Comparison of ENCODE assay signal across 7 cellular contexts in the genomic region with DNA sequence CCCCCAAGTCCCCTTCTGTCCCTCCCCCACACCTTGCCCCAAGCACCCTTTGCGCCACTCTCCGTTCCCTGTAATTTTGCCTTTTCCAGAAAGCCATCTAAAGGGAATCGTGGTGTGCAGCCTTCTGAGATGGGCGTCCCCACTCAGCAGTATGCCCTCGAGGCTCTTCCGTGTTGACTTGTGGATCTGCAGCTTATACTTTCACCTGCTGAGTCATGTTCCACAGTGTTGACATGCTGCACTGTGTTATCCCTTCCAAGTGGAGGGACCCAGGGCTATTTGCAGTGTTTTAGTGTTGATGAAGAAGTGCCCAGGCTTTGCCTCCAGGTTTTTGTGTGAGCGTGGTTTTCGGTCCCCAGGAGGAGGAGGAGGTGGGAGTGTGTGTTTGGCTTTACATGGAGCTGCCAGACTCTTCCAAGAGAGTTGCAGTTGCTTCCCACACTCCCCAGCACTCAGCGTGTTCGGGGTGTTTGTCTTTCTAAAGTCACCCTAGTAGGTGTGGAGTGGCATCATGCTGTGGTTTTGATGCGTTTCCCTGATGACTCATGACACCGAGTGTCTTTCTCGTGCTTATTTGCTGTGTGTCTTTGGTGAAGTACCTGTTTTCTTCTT. TPM values are rescaled to one million over a fixed set of nuclear protein-coding genes. Genes with fewer than 3 reads are reported as not detected.
DNase-seq lines count a peak whose midpoint lies in the region; ATAC-seq and TF ChIP-seq lines count a peak whose summit lies in the region.

No MANE protein-coding gene starts in this region.

- H4K20me1 ChIP-seq in H9 (ENCODE audit: control insufficient read depth, insufficient read depth, insufficient read length) = no peaks in the 10 kb centered on the region

- H3K4ac ChIP-seq in H9 (ENCODE audit: low read depth, low read length) = no peak overlapping the region

- no peak overlapping the region for H3K9ac ChIP-seq in H9 (ENCODE audit: extremely low read depth, insufficient read length, low read length)

- WGBS in H9 (ENCODE audit: extremely low coverage, insufficient read length, low lambda C conversion rate) = no CpG with 5 or more reads among the region's 13 CpGs

- peaks cover 43% of the 10 kb centered on the region for H3K36me3 ChIP-seq in MG63

- H2BK5ac ChIP-seq in H9 (ENCODE audit: insufficient read length, low read length) = no peak overlapping the region

- H3K27ac Mint-ChIP-seq in stimulated activated memory B cell treated with anti-CD40 and anti-IgM and Interleukin-4, amounts not matched to agents 10 μg/mL and 1 μg/mL and 100 μg/mL, for 72 hours = peak overlapping the region; percentile 63
- peak overlapping the region in 1 of 3 experiments; percentile 5; a peak in 2 of 7 replicates for H3K27ac Mint-ChIP-seq in H9

- no peak overlapping the region for H4K91ac ChIP-seq in H9 (ENCODE audit: insufficient read length, low read depth, low read length)

- no peak overlapping the region for H3K14ac ChIP-seq in H9 (ENCODE audit: insufficient read depth, low read length)

- H3T11ph ChIP-seq in H9 (ENCODE audit: low read length) = no peak overlapping the region

- no peak overlapping the region for H2BK15ac ChIP-seq in H9 (ENCODE audit: low read depth, low read length)

- no peak overlapping the region for H2AK5ac ChIP-seq in H9 (ENCODE audit: insufficient read length, low read length)

- no peak overlapping the region for H4K5ac ChIP-seq in H9 (ENCODE audit: insufficient read length, low read depth, low read length)

- H3K56ac ChIP-seq in H9 (ENCODE audit: insufficient read length, low read depth, low read length) = no peak overlapping the region

- in situ Hi-C loops in GM13977 (cut with MboI; ENCODE audit: low pct_unique_long_range_greater_than_20kb, low sequenced_read_pairs, unreplicated experiment) = no loop called here

- no peak overlapping the region for H4K8ac ChIP-seq in H9 (replicated peaks; ENCODE audit: insufficient read length, low read depth, low read length)

- no peak overlapping the region for H3K18ac ChIP-seq in H9 (ENCODE audit: insufficient read length, low read depth, low read length)

- H3K4me3 Mint-ChIP-seq in stimulated activated memory B cell treated with anti-CD40 and anti-IgM and Interleukin-4, amounts not matched to agents 10 μg/mL and 1 μg/mL and 100 μg/mL, for 72 hours = no peak overlapping the region
- no peak overlapping the region for H3K4me3 Mint-ChIP-seq in H9

- H2AFZ ChIP-seq in H9 (ENCODE audit: low read length) = no peak overlapping the region

- no peaks in the 10 kb centered on the region for H3K23me2 ChIP-seq in H9 (ENCODE audit: insufficient read length, low read depth, low read length, poor library complexity, severe bottlenecking)

- H3K4me1 Mint-ChIP-seq in stimulated activated memory B cell treated with anti-CD40 and anti-IgM and Interleukin-4, amounts not matched to agents 10 μg/mL and 1 μg/mL and 100 μg/mL, for 72 hours = peaks cover 44% of the 10 kb centered on the region
- peaks cover 0 to 14% of the 10 kb centered on the region in 2 experiments; a peak in 2 of 4 replicates for H3K4me1 Mint-ChIP-seq in H9

- H3K23ac ChIP-seq in H9 (ENCODE audit: insufficient read length, low read depth, low read length) = no peak overlapping the region

- no peak overlapping the region for H2BK20ac ChIP-seq in H9 (ENCODE audit: low read depth, low read length, poor library complexity, severe bottlenecking)

- H2BK120ac ChIP-seq in H9 (ENCODE audit: low read depth, low read length, poor library complexity, severe bottlenecking) = no peak overlapping the region

- H2BK12ac ChIP-seq in H9 (ENCODE audit: insufficient read length, low read depth, low read length) = no peak overlapping the region

- no peak for ATAC-seq in stimulated activated memory B cell treated with anti-CD40 and anti-IgM and Interleukin-4, amounts not matched to agents 10 μg/mL and 1 μg/mL and 100 μg/mL, for 72 hours
- no peak for ATAC-seq in HG02870 (IDR thresholded peaks at IDR 0.05; ENCODE audit: unreplicated experiment)

- H3K27ac ChIP-seq in H9 (ENCODE audit: insufficient read length, low read depth, low read length) = no peak overlapping the region

- no peak overlapping the region for H3K4me3 ChIP-seq in MG63

- DNase-seq in MG63 = peak; percentile 37
- DNase-seq in activated CD4-positive, alpha-beta T cell treated with anti-CD3 and anti-CD28 coated beads, Interleukin-2, amount 50 U/mL, for 48 hours = peak; percentile 19 to 36
- DNase-seq in glomerular visceral epithelial cell (ENCODE audit: extremely low spot score) = peak; percentile 9
- DNase-seq in GM13977 (ENCODE audit: low spot score) = no peak
- no peak for DNase-seq in H9

- H3K4me1 ChIP-seq in H9 (ENCODE audit: insufficient read depth, low read length) = no peaks in the 10 kb centered on the region

- H3K79me2 ChIP-seq in H9 (ENCODE audit: insufficient read depth, low read length) = 0 out of 2 replicates have a peak, but pooled peaks cover 2% of the 10 kb centered on the region

- H3K4me2 ChIP-seq in H9 (ENCODE audit: insufficient read depth, insufficient read length, low read length) = no peak overlapping the region

- H3K36me3 Mint-ChIP-seq in stimulated activated memory B cell treated with anti-CD40 and anti-IgM and Interleukin-4, amounts not matched to agents 10 μg/mL and 1 μg/mL and 100 μg/mL, for 72 hours = peaks cover 72% of the 10 kb centered on the region
- peaks cover 23 to 69% (median 62%) of the 10 kb centered on the region in 3 experiments for H3K36me3 Mint-ChIP-seq in H9 (ENCODE audit: insufficient read depth in 1 of 3, low read depth in 3 of 3)

- TF ChIP-seq CTCF in GM13977 (IDR thresholded peaks at IDR 0.05; ENCODE audit: extremely low read depth, insufficient read depth, missing control alignments) (no peak), H9 (conservative IDR thresholded peaks at IDR 0.05) (no peak)

- H3K27me3 Mint-ChIP-seq in stimulated activated memory B cell treated with anti-CD40 and anti-IgM and Interleukin-4, amounts not matched to agents 10 μg/mL and 1 μg/mL and 100 μg/mL, for 72 hours = no peaks in the 10 kb centered on the region
- H3K27me3 Mint-ChIP-seq in H9 (ENCODE audit: low read depth) = no peaks in the 10 kb centered on the region

- H3K9me3 ChIP-seq in MG63 (no peaks in the 10 kb centered on the region), H9 (ENCODE audit: control insufficient read depth, low read depth, low read length) (no peaks in the 10 kb centered on the region)

- no peaks in the 10 kb centered on the region for H3K9me3 Mint-ChIP-seq in stimulated activated memory B cell treated with anti-CD40 and anti-IgM and Interleukin-4, amounts not matched to agents 10 μg/mL and 1 μg/mL and 100 μg/mL, for 72 hours
- H3K9me3 Mint-ChIP-seq in H9 = no peaks in the 10 kb centered on the region

- H3K27me3 ChIP-seq in MG63 (no peaks in the 10 kb centered on the region), H9 (ENCODE audit: insufficient read depth, low read length) (no peaks in the 10 kb centered on the region)

- H3K79me1 ChIP-seq in H9 (ENCODE audit: insufficient read depth, low read depth, low read length, poor library complexity, severe bottlenecking) = no peaks in the 10 kb centered on the region

RNA-seq across cellular contexts. Expression of a gene that starts 32.1 kb away (rescaled TPM):
- total RNA-seq in MG63 (2014; rRNA removed; shearing (Covaris generic); ENCODE audit: low replicate concordance) = 94.3 and 129 TPM in 2 replicates
- total RNA-seq in H9 (2021) = 200 and 206 TPM in 2 replicates

RNA-seq across cellular contexts. Expression of a gene that starts 33.9 kb away (rescaled TPM):
- total RNA-seq in MG63 (2014; rRNA removed; shearing (Covaris generic); ENCODE audit: low replicate concordance) = 3.7 and 3.8 TPM in 2 replicates
- total RNA-seq in H9 (2021) = 39.2 and 46.2 TPM in 2 replicates

RNA-seq across cellular contexts. Expression of a gene that starts 34.1 kb away (rescaled TPM):
- 25.7 and 27.8 TPM in 2 replicates for total RNA-seq in MG63 (2014; rRNA removed; shearing (Covaris generic); ENCODE audit: low replicate concordance)
- 21.3 and 24.0 TPM in 2 replicates for total RNA-seq in H9 (2021)

RNA-seq across cellular contexts. Expression of a gene that starts 60.0 kb away (rescaled TPM):
- 13.4 and 31.1 TPM in 2 replicates for total RNA-seq in MG63 (2014; rRNA removed; shearing (Covaris generic); ENCODE audit: low replicate concordance)
- total RNA-seq in H9 (2021) = 49.4 and 51.3 TPM in 2 replicates

Comparison
In these comparisons a context has a peak if more than half of its experiments do, and no peak if none do; other contexts are left out.
1. DNase-seq: peak in MG63 (single experiment), activated CD4-positive, alpha-beta T cell treated with anti-CD3 and anti-CD28 coated beads, Interleukin-2, amount 50 U/mL, for 48 hours (2 of 2) and glomerular visceral epithelial cell (single experiment); none in GM13977 (single experiment) and H9 (single experiment).